1 cellular context compared by ENCODE assay signal in the genomic region with DNA sequence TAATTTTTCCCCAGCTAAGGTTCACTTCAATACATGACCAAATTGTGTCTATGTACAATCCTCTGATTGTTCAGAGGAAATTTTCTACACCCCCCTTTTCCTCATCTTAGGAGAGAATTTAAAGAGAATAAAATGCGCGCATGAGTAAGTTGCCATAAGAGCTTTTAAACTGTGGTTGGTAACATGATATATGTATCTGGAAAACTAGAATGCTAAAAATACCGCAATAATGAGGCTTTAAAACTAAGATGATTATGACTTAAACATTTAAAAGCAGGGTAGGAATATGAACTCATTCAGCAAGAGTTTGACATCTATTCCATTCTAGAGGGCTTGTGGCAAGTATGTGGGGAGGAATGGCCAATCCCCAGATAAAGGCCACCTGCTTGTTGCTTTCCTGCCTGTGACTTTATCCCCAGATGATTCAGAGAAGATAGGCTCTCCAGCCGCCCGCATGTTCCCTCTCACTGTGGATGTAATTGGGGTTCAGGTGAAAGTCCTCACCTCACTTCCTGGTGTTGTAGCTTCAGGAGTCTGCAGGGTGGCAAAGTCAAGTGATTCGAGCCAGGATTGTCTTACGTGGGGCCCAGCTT.
TF ChIP-seq lines count a peak whose summit lies in the region.

No MANE protein-coding gene starts in this region.

TF ChIP-seq in GM23338, 12 proteins besides CTCF, POLR2A, EP300 and RAD21 (continued from another document):
- no peak for TF ChIP-seq EZH2 (IDR thresholded peaks at IDR 0.05; ENCODE audit: low read depth, unreplicated experiment)
- no peak for TF ChIP-seq POLR2AphosphoS5 (IDR thresholded peaks at IDR 0.05; ENCODE audit: low read depth)
- no peak for TF ChIP-seq STAT1 (IDR thresholded peaks at IDR 0.05; ENCODE audit: unreplicated experiment)
TF ChIP-seq in GM23338: peak in this region for 0.
